Comparison of ENCODE assay signal across 1 cellular context in the genomic region with DNA sequence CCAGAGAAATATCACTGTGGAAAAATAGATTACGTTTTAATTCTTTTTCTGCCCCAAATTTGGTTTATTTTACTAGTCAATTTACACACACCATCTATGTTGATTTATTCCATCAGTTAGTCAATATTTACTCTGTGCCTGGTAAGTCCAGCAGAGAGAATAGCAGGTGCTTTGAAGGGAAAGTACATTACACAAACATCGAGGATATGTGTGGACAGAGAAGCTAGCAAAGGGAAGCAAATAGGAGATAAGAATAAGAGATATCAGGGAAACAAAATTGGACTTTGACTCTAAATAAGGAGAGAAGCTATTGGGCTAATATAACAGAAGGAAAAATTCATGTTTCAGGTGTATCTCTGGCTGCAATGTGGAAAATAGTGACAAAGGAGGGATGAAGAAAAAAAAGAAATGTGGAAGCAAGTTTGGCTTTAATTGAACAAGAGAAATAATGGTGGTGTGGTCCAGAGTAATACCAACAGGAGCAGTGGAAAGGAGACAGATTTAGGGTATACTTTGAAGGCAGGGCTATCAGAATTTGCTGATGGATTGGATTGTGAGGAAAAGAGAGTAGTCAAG.
TF ChIP-seq lines count a peak whose summit lies in the region.

No MANE protein-coding gene starts in this region.

TF ChIP-seq in HepG2, 621 proteins besides CTCF, POLR2A, EP300 and RAD21 (continued from another document and continues in another):
- TF ChIP-seq, protein P1, sequence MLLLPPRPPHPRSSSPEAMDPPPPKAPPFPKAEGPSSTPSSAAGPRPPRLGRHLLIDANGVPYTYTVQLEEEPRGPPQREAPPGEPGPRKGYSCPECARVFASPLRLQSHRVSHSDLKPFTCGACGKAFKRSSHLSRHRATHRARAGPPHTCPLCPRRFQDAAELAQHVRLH (CRISPR knock-in tag; IDR thresholded peaks at IDR 0.05; ENCODE audit: borderline replicate concordance, low read depth) = 0 out of 2 replicates have a peak, but pooled peaks have one; percentile 51
- TF ChIP-seq, protein P2, sequence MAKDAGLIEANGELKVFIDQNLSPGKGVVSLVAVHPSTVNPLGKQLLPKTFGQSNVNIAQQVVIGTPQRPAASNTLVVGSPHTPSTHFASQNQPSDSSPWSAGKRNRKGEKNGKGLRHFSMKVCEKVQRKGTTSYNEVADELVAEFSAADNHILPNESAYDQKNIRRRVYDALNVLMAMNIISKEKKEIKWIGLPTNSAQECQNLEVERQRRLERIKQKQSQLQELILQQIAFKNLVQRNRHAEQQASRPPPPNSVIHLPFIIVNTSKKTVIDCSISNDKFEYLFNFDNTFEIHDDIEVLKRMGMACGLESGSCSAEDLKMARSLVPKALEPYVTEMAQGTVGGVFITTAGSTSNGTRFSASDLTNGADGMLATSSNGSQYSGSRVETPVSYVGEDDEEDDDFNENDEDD (CRISPR knock-in tag; IDR thresholded peaks at IDR 0.05; ENCODE audit: borderline replicate concordance) = no peak
- TF ChIP-seq ZBTB7B (CRISPR knock-in tag; IDR thresholded peaks at IDR 0.05) = no peak
- TF ChIP-seq ZNF598 (CRISPR knock-in tag; IDR thresholded peaks at IDR 0.05; ENCODE audit: borderline replicate concordance) = no peak
- TF ChIP-seq, protein P3, sequence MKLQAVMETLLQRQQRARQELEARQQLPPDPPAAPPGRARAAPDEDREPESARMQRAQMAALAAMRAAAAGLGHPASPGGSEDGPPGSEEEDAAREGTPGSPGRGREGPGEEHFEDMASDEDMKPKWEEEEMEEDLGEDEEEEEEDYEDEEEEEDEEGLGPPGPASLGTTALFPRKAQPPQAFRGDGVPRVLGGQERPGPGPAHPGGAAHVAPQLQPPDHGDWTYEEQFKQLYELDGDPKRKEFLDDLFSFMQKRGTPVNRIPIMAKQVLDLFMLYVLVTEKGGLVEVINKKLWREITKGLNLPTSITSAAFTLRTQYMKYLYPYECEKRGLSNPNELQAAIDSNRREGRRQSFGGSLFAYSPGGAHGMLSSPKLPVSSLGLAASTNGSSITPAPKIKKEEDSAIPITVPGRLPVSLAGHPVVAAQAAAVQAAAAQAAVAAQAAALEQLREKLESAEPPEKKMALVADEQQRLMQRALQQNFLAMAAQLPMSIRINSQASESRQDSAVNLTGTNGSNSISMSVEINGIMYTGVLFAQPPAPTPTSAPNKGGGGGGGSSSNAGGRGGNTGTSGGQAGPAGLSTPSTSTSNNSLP (IDR thresholded peaks at IDR 0.05; ENCODE audit: low read depth, low read length) = peak; percentile 99
- TF ChIP-seq, protein P4, sequence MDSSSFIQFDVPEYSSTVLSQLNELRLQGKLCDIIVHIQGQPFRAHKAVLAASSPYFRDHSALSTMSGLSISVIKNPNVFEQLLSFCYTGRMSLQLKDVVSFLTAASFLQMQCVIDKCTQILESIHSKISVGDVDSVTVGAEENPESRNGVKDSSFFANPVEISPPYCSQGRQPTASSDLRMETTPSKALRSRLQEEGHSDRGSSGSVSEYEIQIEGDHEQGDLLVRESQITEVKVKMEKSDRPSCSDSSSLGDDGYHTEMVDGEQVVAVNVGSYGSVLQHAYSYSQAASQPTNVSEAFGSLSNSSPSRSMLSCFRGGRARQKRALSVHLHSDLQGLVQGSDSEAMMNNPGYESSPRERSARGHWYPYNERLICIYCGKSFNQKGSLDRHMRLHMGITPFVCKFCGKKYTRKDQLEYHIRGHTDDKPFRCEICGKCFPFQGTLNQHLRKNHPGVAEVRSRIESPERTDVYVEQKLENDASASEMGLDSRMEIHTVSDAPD (CRISPR knock-in tag; IDR thresholded peaks at IDR 0.05) = peak; percentile 66; the same call in 1 of the 2 replicates
- TF ChIP-seq IRF2 (CRISPR knock-in tag; IDR thresholded peaks at IDR 0.05) = peak; percentile 94
- TF ChIP-seq KDM6A (CRISPR knock-in tag; IDR thresholded peaks at IDR 0.05; ENCODE audit: low read depth) = peak; percentile 97
- TF ChIP-seq, protein P5, sequence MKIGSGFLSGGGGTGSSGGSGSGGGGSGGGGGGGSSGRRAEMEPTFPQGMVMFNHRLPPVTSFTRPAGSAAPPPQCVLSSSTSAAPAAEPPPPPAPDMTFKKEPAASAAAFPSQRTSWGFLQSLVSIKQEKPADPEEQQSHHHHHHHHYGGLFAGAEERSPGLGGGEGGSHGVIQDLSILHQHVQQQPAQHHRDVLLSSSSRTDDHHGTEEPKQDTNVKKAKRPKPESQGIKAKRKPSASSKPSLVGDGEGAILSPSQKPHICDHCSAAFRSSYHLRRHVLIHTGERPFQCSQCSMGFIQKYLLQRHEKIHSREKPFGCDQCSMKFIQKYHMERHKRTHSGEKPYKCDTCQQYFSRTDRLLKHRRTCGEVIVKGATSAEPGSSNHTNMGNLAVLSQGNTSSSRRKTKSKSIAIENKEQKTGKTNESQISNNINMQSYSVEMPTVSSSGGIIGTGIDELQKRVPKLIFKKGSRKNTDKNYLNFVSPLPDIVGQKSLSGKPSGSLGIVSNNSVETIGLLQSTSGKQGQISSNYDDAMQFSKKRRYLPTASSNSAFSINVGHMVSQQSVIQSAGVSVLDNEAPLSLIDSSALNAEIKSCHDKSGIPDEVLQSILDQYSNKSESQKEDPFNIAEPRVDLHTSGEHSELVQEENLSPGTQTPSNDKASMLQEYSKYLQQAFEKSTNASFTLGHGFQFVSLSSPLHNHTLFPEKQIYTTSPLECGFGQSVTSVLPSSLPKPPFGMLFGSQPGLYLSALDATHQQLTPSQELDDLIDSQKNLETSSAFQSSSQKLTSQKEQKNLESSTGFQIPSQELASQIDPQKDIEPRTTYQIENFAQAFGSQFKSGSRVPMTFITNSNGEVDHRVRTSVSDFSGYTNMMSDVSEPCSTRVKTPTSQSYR (CRISPR knock-in tag; IDR thresholded peaks at IDR 0.05; ENCODE audit: borderline replicate concordance) = peak; percentile 71; the same call in 1 of the 2 replicates
- TF ChIP-seq, protein P6, sequence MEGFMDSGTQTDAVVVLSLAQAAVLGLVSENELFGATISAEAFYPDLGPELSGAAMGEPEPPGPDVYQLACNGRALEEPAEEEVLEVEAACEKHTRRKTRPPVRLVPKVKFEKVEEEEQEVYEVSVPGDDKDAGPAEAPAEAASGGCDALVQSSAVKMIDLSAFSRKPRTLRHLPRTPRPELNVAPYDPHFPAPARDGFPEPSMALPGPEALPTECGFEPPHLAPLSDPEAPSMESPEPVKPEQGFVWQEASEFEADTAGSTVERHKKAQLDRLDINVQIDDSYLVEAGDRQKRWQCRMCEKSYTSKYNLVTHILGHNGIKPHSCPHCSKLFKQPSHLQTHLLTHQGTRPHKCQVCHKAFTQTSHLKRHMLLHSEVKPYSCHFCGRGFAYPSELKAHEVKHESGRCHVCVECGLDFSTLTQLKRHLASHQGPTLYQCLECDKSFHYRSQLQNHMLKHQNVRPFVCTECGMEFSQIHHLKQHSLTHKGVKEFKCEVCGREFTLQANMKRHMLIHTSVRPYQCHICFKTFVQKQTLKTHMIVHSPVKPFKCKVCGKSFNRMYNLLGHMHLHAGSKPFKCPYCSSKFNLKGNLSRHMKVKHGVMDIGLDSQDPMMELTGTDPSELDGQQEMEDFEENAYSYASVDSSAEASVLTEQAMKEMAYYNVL (CRISPR knock-in tag; IDR thresholded peaks at IDR 0.05; ENCODE audit: borderline replicate concordance) = peak; percentile 94
- peak; percentile 79; the same call in 1 of the 2 replicates for TF ChIP-seq ZMYM2 (CRISPR knock-in tag; IDR thresholded peaks at IDR 0.05)
- peak; percentile 40; the same call in 1 of the 2 replicates for TF ChIP-seq ZNF772 (CRISPR knock-in tag; IDR thresholded peaks at IDR 0.05)
- TF ChIP-seq, protein P7, sequence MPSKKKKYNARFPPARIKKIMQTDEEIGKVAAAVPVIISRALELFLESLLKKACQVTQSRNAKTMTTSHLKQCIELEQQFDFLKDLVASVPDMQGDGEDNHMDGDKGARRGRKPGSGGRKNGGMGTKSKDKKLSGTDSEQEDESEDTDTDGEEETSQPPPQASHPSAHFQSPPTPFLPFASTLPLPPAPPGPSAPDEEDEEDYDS (CRISPR knock-in tag; IDR thresholded peaks at IDR 0.05) = peak; percentile 16; the same call in 1 of the 2 replicates
- no peak for TF ChIP-seq DR1 (CRISPR knock-in tag; IDR thresholded peaks at IDR 0.05)
- TF ChIP-seq GATAD2A (CRISPR knock-in tag; IDR thresholded peaks at IDR 0.05) = peak; percentile 99
- TF ChIP-seq, protein P8, sequence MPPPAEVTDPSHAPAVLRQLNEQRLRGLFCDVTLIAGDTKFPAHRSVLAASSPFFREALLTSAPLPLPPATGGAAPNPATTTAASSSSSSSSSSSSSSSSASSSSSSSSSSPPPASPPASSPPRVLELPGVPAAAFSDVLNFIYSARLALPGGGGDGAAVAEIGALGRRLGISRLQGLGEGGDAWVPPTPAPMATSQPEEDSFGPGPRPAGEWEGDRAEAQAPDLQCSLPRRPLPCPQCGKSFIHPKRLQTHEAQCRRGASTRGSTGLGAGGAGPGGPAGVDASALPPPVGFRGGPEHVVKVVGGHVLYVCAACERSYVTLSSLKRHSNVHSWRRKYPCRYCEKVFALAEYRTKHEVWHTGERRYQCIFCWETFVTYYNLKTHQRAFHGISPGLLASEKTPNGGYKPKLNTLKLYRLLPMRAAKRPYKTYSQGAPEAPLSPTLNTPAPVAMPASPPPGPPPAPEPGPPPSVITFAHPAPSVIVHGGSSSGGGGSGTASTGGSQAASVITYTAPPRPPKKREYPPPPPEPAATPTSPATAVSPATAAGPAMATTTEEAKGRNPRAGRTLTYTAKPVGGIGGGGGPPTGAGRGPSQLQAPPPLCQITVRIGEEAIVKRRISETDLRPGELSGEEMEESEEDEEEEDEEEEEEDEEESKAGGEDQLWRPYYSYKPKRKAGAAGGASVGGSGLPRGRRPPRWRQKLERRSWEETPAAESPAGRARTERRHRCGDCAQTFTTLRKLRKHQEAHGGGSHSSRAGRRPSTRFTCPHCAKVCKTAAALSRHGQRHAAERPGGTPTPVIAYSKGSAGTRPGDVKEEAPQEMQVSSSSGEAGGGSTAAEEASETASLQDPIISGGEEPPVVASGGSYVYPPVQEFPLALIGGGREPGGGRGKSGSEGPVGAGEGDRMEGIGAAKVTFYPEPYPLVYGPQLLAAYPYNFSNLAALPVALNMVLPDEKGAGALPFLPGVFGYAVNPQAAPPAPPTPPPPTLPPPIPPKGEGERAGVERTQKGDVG (CRISPR knock-in tag; IDR thresholded peaks at IDR 0.05; ENCODE audit: borderline replicate concordance) = no peak
- peak; percentile 99 for TF ChIP-seq HMG20A (CRISPR knock-in tag; IDR thresholded peaks at IDR 0.05; ENCODE audit: borderline replicate concordance)
- peak; percentile 94 for TF ChIP-seq ELF3 (CRISPR knock-in tag; IDR thresholded peaks at IDR 0.05)
- no peak for TF ChIP-seq SRF (IDR thresholded peaks at IDR 0.05; ENCODE audit: low read depth, low read length)
- TF ChIP-seq SKI (IDR thresholded peaks at IDR 0.05; ENCODE audit: partially characterized antibody) = peak; percentile 69
- TF ChIP-seq, protein P9, sequence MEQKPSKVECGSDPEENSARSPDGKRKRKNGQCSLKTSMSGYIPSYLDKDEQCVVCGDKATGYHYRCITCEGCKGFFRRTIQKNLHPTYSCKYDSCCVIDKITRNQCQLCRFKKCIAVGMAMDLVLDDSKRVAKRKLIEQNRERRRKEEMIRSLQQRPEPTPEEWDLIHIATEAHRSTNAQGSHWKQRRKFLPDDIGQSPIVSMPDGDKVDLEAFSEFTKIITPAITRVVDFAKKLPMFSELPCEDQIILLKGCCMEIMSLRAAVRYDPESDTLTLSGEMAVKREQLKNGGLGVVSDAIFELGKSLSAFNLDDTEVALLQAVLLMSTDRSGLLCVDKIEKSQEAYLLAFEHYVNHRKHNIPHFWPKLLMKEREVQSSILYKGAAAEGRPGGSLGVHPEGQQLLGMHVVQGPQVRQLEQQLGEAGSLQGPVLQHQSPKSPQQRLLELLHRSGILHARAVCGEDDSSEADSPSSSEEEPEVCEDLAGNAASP (CRISPR knock-in tag; IDR thresholded peaks at IDR 0.05; ENCODE audit: borderline replicate concordance) = peak; percentile 88
- TF ChIP-seq TBX3 (IDR thresholded peaks at IDR 0.05; ENCODE audit: borderline replicate concordance) = peak; percentile 99
- no peak for TF ChIP-seq ZNF724P (CRISPR knock-in tag; IDR thresholded peaks at IDR 0.05; ENCODE audit: borderline replicate concordance)
- peak; percentile 75; the same call in 1 of the 2 replicates for TF ChIP-seq CHD4 (IDR thresholded peaks at IDR 0.05; ENCODE audit: borderline replicate concordance, low read length)
- TF ChIP-seq ZNF296 (CRISPR knock-in tag; conservative IDR thresholded peaks at IDR 0.05) = no peak
- TF ChIP-seq JDP2 (CRISPR knock-in tag; IDR thresholded peaks at IDR 0.05; ENCODE audit: borderline replicate concordance) = no peak
- TF ChIP-seq FOXA3 (CRISPR knock-in tag; IDR thresholded peaks at IDR 0.05) = peak; percentile 100
- TF ChIP-seq RFXANK (CRISPR knock-in tag; IDR thresholded peaks at IDR 0.05) = no peak
- no peak; the same call in 1 of the 2 replicates for TF ChIP-seq ZNF430 (CRISPR knock-in tag; IDR thresholded peaks at IDR 0.05)
- no peak for TF ChIP-seq ZFP62 (CRISPR knock-in tag; IDR thresholded peaks at IDR 0.05)
- TF ChIP-seq EHMT2 (IDR thresholded peaks at IDR 0.05; ENCODE audit: borderline replicate concordance, low read depth, low read length) = no peak; the same call in 1 of the 2 replicates
- peak; percentile 77; the same call in 1 of the 2 replicates for TF ChIP-seq SOX13 (IDR thresholded peaks at IDR 0.05)
- TF ChIP-seq SOX13 (CRISPR knock-in tag; conservative IDR thresholded peaks at IDR 0.05 in 1 of 2, IDR thresholded peaks at IDR 0.05 in 1 of 2) = peak in 1 of 2 experiments; percentile 99; a peak in 2 of 4 replicates
- no peak for TF ChIP-seq ETV6 (CRISPR knock-in tag; conservative IDR thresholded peaks at IDR 0.05)
- peak; percentile 45; the same call in 1 of the 2 replicates for TF ChIP-seq YEATS4 (CRISPR knock-in tag; IDR thresholded peaks at IDR 0.05; ENCODE audit: borderline replicate concordance)
- TF ChIP-seq, protein P10, sequence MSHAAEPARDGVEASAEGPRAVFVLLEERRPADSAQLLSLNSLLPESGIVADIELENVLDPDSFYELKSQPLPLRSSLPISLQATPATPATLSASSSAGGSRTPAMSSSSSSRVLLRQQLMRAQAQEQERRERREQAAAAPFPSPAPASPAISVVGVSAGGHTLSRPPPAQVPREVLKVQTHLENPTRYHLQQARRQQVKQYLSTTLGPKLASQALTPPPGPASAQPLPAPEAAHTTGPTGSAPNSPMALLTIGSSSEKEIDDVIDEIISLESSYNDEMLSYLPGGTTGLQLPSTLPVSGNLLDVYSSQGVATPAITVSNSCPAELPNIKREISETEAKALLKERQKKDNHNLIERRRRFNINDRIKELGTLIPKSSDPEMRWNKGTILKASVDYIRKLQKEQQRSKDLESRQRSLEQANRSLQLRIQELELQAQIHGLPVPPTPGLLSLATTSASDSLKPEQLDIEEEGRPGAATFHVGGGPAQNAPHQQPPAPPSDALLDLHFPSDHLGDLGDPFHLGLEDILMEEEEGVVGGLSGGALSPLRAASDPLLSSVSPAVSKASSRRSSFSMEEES (CRISPR knock-in tag; IDR thresholded peaks at IDR 0.05) = peak; percentile 68; the same call in 1 of the 2 replicates
- TF ChIP-seq FOSL2 (CRISPR knock-in tag; IDR thresholded peaks at IDR 0.05) = peak; percentile 75
- peak; percentile 32 for TF ChIP-seq STAG1 (CRISPR knock-in tag; IDR thresholded peaks at IDR 0.05)
- no peak for TF ChIP-seq SOX6 (IDR thresholded peaks at IDR 0.05)
- peak; percentile 97 for TF ChIP-seq SOX6 (CRISPR knock-in tag; IDR thresholded peaks at IDR 0.05)
- peak; percentile 97 for TF ChIP-seq SOX5 (CRISPR knock-in tag; IDR thresholded peaks at IDR 0.05; ENCODE audit: borderline replicate concordance)
- TF ChIP-seq GABPB1 (CRISPR knock-in tag; IDR thresholded peaks at IDR 0.05) = 0 out of 2 replicates have a peak, but pooled peaks have one; percentile 31
- TF ChIP-seq MIXL1 (CRISPR knock-in tag; IDR thresholded peaks at IDR 0.05) = peak; percentile 99
- no peak for TF ChIP-seq NFYC (CRISPR knock-in tag; IDR thresholded peaks at IDR 0.05)
- TF ChIP-seq GLI4 (CRISPR knock-in tag; IDR thresholded peaks at IDR 0.05; ENCODE audit: borderline replicate concordance) = no peak
- 0 out of 2 replicates have a peak, but pooled peaks have one; percentile 42 for TF ChIP-seq BHLHE40 (IDR thresholded peaks at IDR 0.05; ENCODE audit: low read length)
- TF ChIP-seq SMARCE1 (IDR thresholded peaks at IDR 0.05; ENCODE audit: borderline replicate concordance) = peak; percentile 76; the same call in 1 of the 2 replicates
